Comparison of ENCODE assay signal across 8 cellular contexts in the genomic region with DNA sequence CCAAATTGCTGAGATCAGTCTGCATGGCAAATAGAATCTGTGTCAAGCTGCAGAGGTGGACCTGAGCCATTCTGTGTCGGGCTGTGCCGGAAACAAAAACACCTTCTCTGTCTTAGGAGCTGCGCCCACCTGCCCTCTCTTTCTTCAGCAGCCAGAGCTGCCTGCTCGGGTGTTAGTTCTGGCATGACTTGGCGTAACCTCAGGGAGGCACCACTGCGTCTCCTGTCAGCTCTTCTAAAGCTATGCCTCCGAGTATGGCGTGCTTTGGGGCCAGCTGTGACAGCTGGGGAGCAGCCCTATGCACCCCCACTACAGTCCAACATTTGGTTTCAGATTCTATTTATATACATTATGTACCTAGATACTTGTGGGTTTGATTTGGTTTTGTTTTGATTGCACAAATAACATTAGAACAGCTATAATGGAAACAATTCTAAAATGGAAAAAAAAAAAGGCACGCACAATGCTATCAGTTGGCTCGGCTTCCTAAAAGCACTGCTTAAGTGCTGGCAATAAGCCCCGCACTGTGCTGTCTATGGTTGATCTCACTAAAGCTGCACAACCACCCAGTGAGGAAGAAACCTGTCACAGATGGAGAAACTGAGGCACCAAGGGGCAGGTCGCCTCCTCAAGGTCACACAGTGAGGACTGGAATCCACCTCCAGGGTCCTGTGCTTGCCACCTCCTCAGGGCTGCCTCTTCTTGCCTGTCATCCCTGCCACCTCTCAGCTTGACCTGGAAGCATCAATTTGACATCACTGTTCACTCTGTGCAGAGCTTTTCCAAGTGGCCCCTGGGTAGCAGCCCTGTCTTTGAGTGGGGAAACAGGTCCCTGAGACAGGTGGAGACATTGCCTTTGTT. TPM values are rescaled to one million over a fixed set of nuclear protein-coding genes. Genes with fewer than 3 reads are reported as not detected.
DNase-seq lines count a peak whose midpoint lies in the region; ATAC-seq, FAIRE-seq and TF ChIP-seq lines count a peak whose summit lies in the region.

No MANE protein-coding gene starts in this region.

- ATAC-seq in HG03139 (IDR thresholded peaks at IDR 0.05; ENCODE audit: unreplicated experiment): peak; percentile 89
- peak; percentile 94 for ATAC-seq in activated CD4-positive, alpha-beta T cell treated with anti-CD3 and anti-CD28 coated beads for 36 hours
- ATAC-seq in esophagus mucosa: peak; percentile 72

- CTCF ChIA-PET in activated CD4-positive, alpha-beta T cell treated with anti-CD3 and anti-CD28 coated beads for 36 hours (lab: Charles Lee): interaction anchor here (0.5 to 4.2 kb wide), 19 partner anchors 9 to 1018 kb away, joined by 3 to 42 read pairs (median 6); a partner anchor contains a TSS

- no peak for TF ChIP-seq CTCF in CD14-positive monocyte (IDR thresholded peaks at IDR 0.05)

- FAIRE-seq in GM19239 (lab: Jason Lieb, UNC): peak; percentile 93

- no peak overlapping the region for H3K4me3 Mint-ChIP-seq in CD14-positive monocyte
- peak overlapping the region; percentile 48 for H3K4me3 Mint-ChIP-seq in activated CD4-positive, alpha-beta T cell treated with anti-CD3 and anti-CD28 coated beads for 36 hours

- peaks cover 0 to 1% (median 0%) of the 10 kb centered on the region in 7 donors for H3K9me3 Mint-ChIP-seq in CD14-positive monocyte
- H3K9me3 Mint-ChIP-seq in activated CD4-positive, alpha-beta T cell treated with anti-CD3 and anti-CD28 coated beads for 36 hours (ENCODE audit: low read depth): no peaks in the 10 kb centered on the region

- intact Hi-C loops in CD14-positive monocyte (cut with micrococcal nuclease): no loop called here
- intact Hi-C loops in activated CD4-positive, alpha-beta T cell treated with anti-CD3 and anti-CD28 coated beads for 36 hours (cut with DNase I, micrococcal nuclease): loop anchor here (1.0 to 10.0 kb wide), 8 partner anchors 7 to 1412 kb away; a partner anchor contains a TSS

- POLR2A ChIA-PET in activated CD4-positive, alpha-beta T cell treated with anti-CD3 and anti-CD28 coated beads for 36 hours (lab: Charles Lee): interaction anchor here (0.5 to 2.6 kb wide), 12 partner anchors 8 to 568 kb away, joined by 3 to 12 read pairs (median 3); a partner anchor contains a TSS

- H3K4me1 Mint-ChIP-seq in CD14-positive monocyte: no peaks in the 10 kb centered on the region
- peaks cover 60% of the 10 kb centered on the region for H3K4me1 Mint-ChIP-seq in activated CD4-positive, alpha-beta T cell treated with anti-CD3 and anti-CD28 coated beads for 36 hours

- DNase-seq in CD14-positive monocyte (ENCODE audit: low spot score) (peak; percentile 27), GM19239 (ENCODE audit: insufficient read length, low spot score) (peak; percentile 61), COR-L47 (lab: John Stamatoyannopoulos, UW) (no peak), HK-2 (ENCODE audit: unreplicated experiment) (no peak)
- peak; percentile 93 for DNase-seq in activated CD4-positive, alpha-beta T cell treated with anti-CD3 and anti-CD28 coated beads for 36 hours
- DNase-seq in stimulated activated CD4-positive, alpha-beta T cell treated with anti-CD3 and anti-CD28 coated beads, Interleukin-12 subunit alpha, Interleukin-12 subunit beta, amount 100 ng/mL, for 4 hours: peak; percentile 56

- H3K27me3 Mint-ChIP-seq in CD14-positive monocyte (ENCODE audit: low read depth in 3 of 3): peaks cover 6 to 21% (median 7%) of the 10 kb centered on the region in 3 donors
- H3K27me3 Mint-ChIP-seq in activated CD4-positive, alpha-beta T cell treated with anti-CD3 and anti-CD28 coated beads for 36 hours: no peaks in the 10 kb centered on the region

- no peaks in the 10 kb centered on the region for H3K36me3 Mint-ChIP-seq in CD14-positive monocyte
- H3K36me3 Mint-ChIP-seq in activated CD4-positive, alpha-beta T cell treated with anti-CD3 and anti-CD28 coated beads for 36 hours (ENCODE audit: low read depth): no peaks in the 10 kb centered on the region

- H3K27ac Mint-ChIP-seq in CD14-positive monocyte: no peak overlapping the region
- H3K27ac Mint-ChIP-seq in activated CD4-positive, alpha-beta T cell treated with anti-CD3 and anti-CD28 coated beads for 36 hours: peak overlapping the region; percentile 92

RNA-seq across cellular contexts. Expression of a gene that starts 18.7 kb away (rescaled TPM):
- polyA plus RNA-seq in CD14-positive monocyte: under 1 TPM; 0.08 to 0.39 TPM
- total RNA-seq in activated CD4-positive, alpha-beta T cell treated with anti-CD3 and anti-CD28 coated beads for 36 hours: 1 to 10 TPM; 6.3 to 6.8 TPM
- total RNA-seq in esophagus mucosa: 93.7 TPM

RNA-seq across cellular contexts. Expression of a gene that starts 58.3 kb away (rescaled TPM):
- under 1 TPM in 1 of 2 donors, not detected in 1; 0.41 TPM for polyA plus RNA-seq in CD14-positive monocyte
- total RNA-seq in activated CD4-positive, alpha-beta T cell treated with anti-CD3 and anti-CD28 coated beads for 36 hours: not detected
- total RNA-seq in esophagus mucosa: 0.84 TPM

Comparison
In these comparisons a context has a peak if more than half of its experiments do, and no peak if none do; other contexts are left out.
1. DNase-seq: peak in CD14-positive monocyte (single experiment), GM19239 (single experiment), activated CD4-positive, alpha-beta T cell treated with anti-CD3 and anti-CD28 coated beads for 36 hours (single experiment) and stimulated activated CD4-positive, alpha-beta T cell treated with anti-CD3 and anti-CD28 coated beads, Interleukin-12 subunit alpha, Interleukin-12 subunit beta, amount 100 ng/mL, for 4 hours (single experiment); none in COR-L47 (single experiment) and HK-2 (single experiment).
2. RNA of a gene that starts 18.7 kb away (total RNA-seq): 93.7 TPM in esophagus mucosa (single experiment); 6.3 to 6.8 TPM in activated CD4-positive, alpha-beta T cell treated with anti-CD3 and anti-CD28 coated beads for 36 hours; every median in the first group is over 10 times any median in the second.
3. intact Hi-C loops: an anchor here in activated CD4-positive, alpha-beta T cell treated with anti-CD3 and anti-CD28 coated beads for 36 hours (1.0 to 10.0 kb wide); none called in CD14-positive monocyte.
4. Peak in every context shown above with its lines, with median percentiles within 50 percentile points of each other: ATAC-seq.